1 cellular context compared by ENCODE assay signal in genomic region chr5:107889387-107889786, GRCh38.
TF ChIP-seq lines count a peak whose summit lies in the region.

No MANE protein-coding gene starts in this region.

TF ChIP-seq in IMR-90, 13 proteins besides CTCF, POLR2A, EP300 and RAD21 (continued from another document):
- TF ChIP-seq USF2 (IDR thresholded peaks at IDR 0.05; ENCODE audit: low read depth, low read length) = no peak
